In the genomic region with DNA sequence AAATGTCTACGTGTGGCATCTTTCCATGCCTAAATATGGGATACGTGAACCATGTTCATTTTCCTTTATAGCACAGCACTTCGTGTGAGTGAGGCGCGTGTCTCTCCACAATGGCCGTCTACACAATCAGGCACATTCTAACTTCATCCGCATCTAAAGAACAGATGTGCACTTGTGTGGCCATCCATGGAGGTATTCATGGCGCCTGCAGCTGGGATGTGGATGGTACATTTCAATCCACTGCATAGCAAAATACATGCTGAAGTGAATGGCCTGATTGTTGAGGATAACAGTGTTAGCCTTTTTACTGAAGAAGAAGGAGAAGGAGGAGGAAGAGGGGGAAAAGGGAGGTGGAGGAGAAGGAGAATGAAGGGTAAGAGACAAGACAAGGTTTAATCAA, we compare ENCODE assay signal across 14 cellular contexts. TPM values are rescaled to one million over a fixed set of nuclear protein-coding genes. Genes with fewer than 3 reads are reported as not detected.
DNase-seq lines count a peak whose midpoint lies in the region; FAIRE-seq and TF ChIP-seq lines count a peak whose summit lies in the region.
"Had no signal": no experiment of that assay in that cellular context is flagged by ENCODE, and none has a peak within 500 bp of the region (broad histone marks: within the 10 kb centered on the region; RNA-seq: fewer than 3 reads in every experiment).

No MANE protein-coding gene starts in this region.

- no peak overlapping the region for H2BK120ac ChIP-seq in H1 (replicated peaks; ENCODE audit: low read depth, low read length)

- H3K27ac ChIP-seq in H1 (ENCODE audit: low read depth, low read length): no peak overlapping the region
- H3K27ac ChIP-seq in sigmoid colon: no peak overlapping the region

- H3K36me3 ChIP-seq in H1 (ENCODE audit: control insufficient read depth in 2 of 4, insufficient read depth in 4 of 4, low read length in 3 of 4): no peaks in the 10 kb centered on the region
- no peaks in the 10 kb centered on the region for H3K36me3 ChIP-seq in sigmoid colon

- POLR2A ChIA-PET in H1 (lab: Charles Lee; ENCODE audit: partially characterized antibody): interaction anchor here (1.1 kb wide), 1 partner anchor 17 kb away, joined by 3 read pairs; no protein-coding TSS in a partner anchor

- H2BK12ac ChIP-seq in H1 (ENCODE audit: low read depth, low read length): no peak overlapping the region

- 71% methylated on average over 8 of the region's 8 CpGs; no CpG with 5 or more reads in 1 of the 2 experiments for WGBS in H1 (ENCODE audit: extremely low coverage in 1 of 2, insufficient coverage in 1 of 2, insufficient read length in 1 of 2, insufficient replicate concordance in 2 of 2, low coverage in 1 of 2, low lambda C conversion rate in 2 of 2, missing lambda C conversion rate in 1 of 2), 2 experiments
- whole genome bisulfite sequencing in sigmoid colon, 2 donors: 70 to 80% methylated on average over 8 of the region's 8 CpGs

- no peak overlapping the region for H3K9ac ChIP-seq in H1 (replicated peaks in 1 of 4; ENCODE audit: extremely low read depth in 1 of 4, low read depth in 3 of 4, low read length in 3 of 4)

- H2BK15ac ChIP-seq in H1 (ENCODE audit: low read length): 0 out of 2 replicates have a peak overlapping the region, but pooled peaks have one; percentile 36

- no peaks in the 10 kb centered on the region for H3K9me3 ChIP-seq in H1 (ENCODE audit: insufficient read depth in 2 of 2, low read depth in 1 of 2, low read length in 1 of 2)
- peaks cover 0 to 4% (median 0%) of the 10 kb centered on the region in 4 donors for H3K9me3 ChIP-seq in sigmoid colon

- no peak overlapping the region for H3K18ac ChIP-seq in H1 (ENCODE audit: extremely low read depth, low read length)

- DNase-seq in RPMI7951 (ENCODE audit: low read depth) (peak; percentile 47), H1 (ENCODE audit: low read depth in 1 of 2, low spot score in 2 of 2) (no peak), medulla oblongata (ENCODE audit: extremely low spot score) (peak; percentile 93), sigmoid colon (peak; percentile 17), SKM-1 treated with dmso at 0.1 percent for 144 hours (lab: John Stamatoyannopoulos, UW; ENCODE audit: unreplicated experiment) (no peak), NCI-H2227 (lab: John Stamatoyannopoulos, UW; ENCODE audit: unreplicated experiment) (no peak)
- DNase-seq in activated CD8-positive, alpha-beta memory T cell treated with anti-CD3 and anti-CD28 coated beads for 24 hours: no peak
- no peak for DNase-seq in stimulated activated CD8-positive, alpha-beta memory T cell treated with anti-CD3 and anti-CD28 coated beads, Interleukin-4, amount 100 ng/mL, for 48 hours
- DNase-seq: CD8-positive, alpha-beta memory T cell; H9; IMR-90; Kasumi-1; NCI-H187 treated with DMSO at 0.1 percent for 48 hours; NCI-H82 had no signal

- H3K14ac ChIP-seq in H1 (ENCODE audit: insufficient read length): peak overlapping the region; percentile 48

- no peaks in the 10 kb centered on the region for H3K23me2 ChIP-seq in H1 (ENCODE audit: low read depth, low read length)

- no peak for TF ChIP-seq RAD21 in H1 (IDR thresholded peaks at IDR 0.05 in 1 of 2, conservative IDR thresholded peaks at IDR 0.05 in 1 of 2; ENCODE audit: low read depth in 2 of 2, low read length in 2 of 2)

- FAIRE-seq in H1 (lab: Jason Lieb, UNC): no peak

- CTCF ChIA-PET in H1 (lab: Charles Lee; ENCODE audit: partially characterized antibody): interaction anchor here (0.6 to 2.1 kb wide), 4 partner anchors 11 to 63 kb away, joined by 3 to 8 read pairs (median 4); no protein-coding TSS in a partner anchor

- no peak overlapping the region for H4K5ac ChIP-seq in H1 (ENCODE audit: insufficient read length, low read depth, low read length)

- no peak overlapping the region for H3K56ac ChIP-seq in H1 (replicated peaks; ENCODE audit: insufficient read length, low read depth, low read length)

- TF ChIP-seq POLR2A in H1 (IDR thresholded peaks at IDR 0.05; ENCODE audit: control extremely low read depth in 1 of 2, low read depth in 2 of 2, low read length in 2 of 2): no peak
- no peak for TF ChIP-seq POLR2A in sigmoid colon (IDR thresholded peaks at IDR 0.05)

- H4K20me1 ChIP-seq in H1 (replicated peaks in 1 of 2; ENCODE audit: control insufficient read depth in 1 of 2, insufficient read depth in 2 of 2, low read length in 2 of 2): no peaks in the 10 kb centered on the region

- no peak overlapping the region for H3K4ac ChIP-seq in H1 (replicated peaks; ENCODE audit: insufficient read length, low read depth, low read length)

- H3K23ac ChIP-seq in H1 (ENCODE audit: insufficient read length): no peak overlapping the region

- H3K4me1 ChIP-seq in H1 (replicated peaks in 1 of 4; ENCODE audit: control insufficient read depth in 3 of 4, insufficient read depth in 4 of 4, low read length in 3 of 4) (no peaks in the 10 kb centered on the region), sigmoid colon (no peaks in the 10 kb centered on the region)

- TF ChIP-seq EP300 in H1 (IDR thresholded peaks at IDR 0.05; ENCODE audit: borderline replicate concordance in 1 of 2, low read depth in 2 of 2, low read length in 2 of 2) (no peak), sigmoid colon (IDR thresholded peaks at IDR 0.05) (no peak)

- intact Hi-C loops in sigmoid colon (cut with DNase I): no loop called here

- H2AK5ac ChIP-seq in H1 (ENCODE audit: low read depth, low read length): no peak overlapping the region

- H2AFZ ChIP-seq in H1 (ENCODE audit: low read length): no peak overlapping the region

- no peak overlapping the region for H4K8ac ChIP-seq in H1 (ENCODE audit: extremely low read depth, insufficient read depth, low read length)

- H2BK20ac ChIP-seq in H1 (ENCODE audit: low read length): no peak overlapping the region

- no peak overlapping the region for H3K4me2 ChIP-seq in H1 (ENCODE audit: insufficient read depth in 1 of 2, low read depth in 2 of 2, low read length in 2 of 2)

- no peak overlapping the region for H2BK5ac ChIP-seq in H1 (ENCODE audit: low read depth, low read length)

- no peak overlapping the region for H4K91ac ChIP-seq in H1 (replicated peaks; ENCODE audit: insufficient read length, low read length)

- H3K27me3 ChIP-seq in H1 (replicated peaks in 1 of 4; ENCODE audit: control insufficient read depth in 3 of 4, extremely low read depth in 1 of 4, insufficient read depth in 3 of 4, low read length in 3 of 4): peaks cover 0 to 1% (median 0%) of the 10 kb centered on the region in 4 experiments; a peak in 2 of 7 replicates
- H3K27me3 ChIP-seq in sigmoid colon: no peaks in the 10 kb centered on the region

- no peaks in the 10 kb centered on the region for H3K79me1 ChIP-seq in H1 (ENCODE audit: low read depth, low read length)

- H3K4me3 ChIP-seq in H1 (ENCODE audit: extremely low read depth in 1 of 4, insufficient read depth in 2 of 4, low read depth in 3 of 4, low read length in 4 of 4) (no peak overlapping the region), sigmoid colon (no peak overlapping the region)

- no peaks in the 10 kb centered on the region for H3K79me2 ChIP-seq in H1 (ENCODE audit: control insufficient read depth in 1 of 2, insufficient read depth in 2 of 2, low read length in 2 of 2)

- TF ChIP-seq CTCF in H1 (IDR thresholded peaks at IDR 0.05; ENCODE audit: control extremely low read depth in 1 of 3, insufficient read depth in 1 of 3, low read depth in 1 of 3, low read length in 3 of 3): no peak
- no peak for TF ChIP-seq CTCF in sigmoid colon (IDR thresholded peaks at IDR 0.05)

TF ChIP-seq in H1, 55 proteins besides CTCF, POLR2A, EP300 and RAD21:
- TF ChIP-seq BACH1 (IDR thresholded peaks at IDR 0.05; ENCODE audit: low read length) (no peak), YY1 (IDR thresholded peaks at IDR 0.05; ENCODE audit: low read depth, low read length) (no peak), TCF12 (IDR thresholded peaks at IDR 0.05; ENCODE audit: low read depth, low read length) (no peak), SIN3A (conservative IDR thresholded peaks at IDR 0.05 in 1 of 2, IDR thresholded peaks at IDR 0.05 in 1 of 2; ENCODE audit: low read depth in 1 of 2, low read length in 2 of 2) (no peak), ASH2L (IDR thresholded peaks at IDR 0.05; ENCODE audit: low read length) (no peak), EZH2 (IDR thresholded peaks at IDR 0.05; ENCODE audit: low read depth, low read length, severe bottlenecking) (no peak), SAP30 (IDR thresholded peaks at IDR 0.05; ENCODE audit: insufficient read depth, insufficient replicate concordance, low read length) (no peak), FOSL1 (IDR thresholded peaks at IDR 0.05; ENCODE audit: insufficient read depth, low read depth, low read length) (no peak), RXRA (IDR thresholded peaks at IDR 0.05; ENCODE audit: insufficient read depth, low read depth, low read length) (no peak), JUND (IDR thresholded peaks at IDR 0.05; ENCODE audit: low read length) (no peak)
- TF ChIP-seq, protein P1, sequence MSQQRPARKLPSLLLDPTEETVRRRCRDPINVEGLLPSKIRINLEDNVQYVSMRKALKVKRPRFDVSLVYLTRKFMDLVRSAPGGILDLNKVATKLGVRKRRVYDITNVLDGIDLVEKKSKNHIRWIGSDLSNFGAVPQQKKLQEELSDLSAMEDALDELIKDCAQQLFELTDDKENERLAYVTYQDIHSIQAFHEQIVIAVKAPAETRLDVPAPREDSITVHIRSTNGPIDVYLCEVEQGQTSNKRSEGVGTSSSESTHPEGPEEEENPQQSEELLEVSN (IDR thresholded peaks at IDR 0.05): no peak

RNA-seq across cellular contexts. Expression of gene TRIM2, which starts 34.4 kb away (rescaled TPM):
- total RNA-seq in RPMI7951 (2014; rRNA removed; shearing (Covaris generic)): 30.6 and 34.7 TPM in 2 replicates
- total RNA-seq in H1 (2021; fragmentation: NEBNext Ultra II Directional; extraction: Animal tissue kit (Norgen Biotek cat#: 25700)): 58.1 and 59.8 TPM in 2 replicates
- polyA plus RNA-seq in H1 (2011; rRNA removed): 30.8 and 34.0 TPM in 2 replicates
- polyA plus RNA-seq in H1 (2011; cell fraction: cytosol; rRNA removed): 30.1 TPM
- polyA plus RNA-seq in H1 (2011; cell fraction: nucleus; rRNA removed): 51.4 TPM
- polyA plus RNA-seq in H1 (2012, experiment 1 of 2): 25.9 to 40.1 TPM (median 35.7 TPM) in 4 replicates
- 7.1 TPM for polyA plus RNA-seq in H1 (2012, experiment 2 of 2)
- polyA plus RNA-seq in H1 (2013, experiment 1 of 2): 20.5 TPM
- 17.9 TPM for polyA plus RNA-seq in H1 (2013, experiment 2 of 2)
- 196 and 248 TPM in 2 replicates for polyA minus RNA-seq in H1 (2011; rRNA and poly(A)+ RNA removed)
- 78.7 TPM for polyA minus RNA-seq in H1 (2011; cell fraction: cytosol; rRNA and poly(A)+ RNA removed)
- polyA minus RNA-seq in H1 (2011; cell fraction: nucleus; rRNA and poly(A)+ RNA removed): 117 TPM
- total RNA-seq in sigmoid colon: 10 to 100 TPM; 31.6 to 51.7 (median 34.7) TPM
- polyA plus RNA-seq in sigmoid colon: 10 to 100 TPM; 19.8 to 26.8 (median 25.5) TPM

Comparison
In these comparisons a context has a peak if more than half of its experiments do, and no peak if none do; other contexts are left out.
1. DNase-seq: peak in RPMI7951 (single experiment), medulla oblongata (single experiment) and sigmoid colon (single experiment); none in H1 (0 of 2), SKM-1 treated with dmso at 0.1 percent for 144 hours (single experiment), activated CD8-positive, alpha-beta memory T cell treated with anti-CD3 and anti-CD28 coated beads for 24 hours (single experiment), stimulated activated CD8-positive, alpha-beta memory T cell treated with anti-CD3 and anti-CD28 coated beads, Interleukin-4, amount 100 ng/mL, for 48 hours (single experiment) and NCI-H2227 (single experiment).